In genomic region chr18:23452728-23453656, GRCh38 we compare ENCODE assay signal across 8 cellular contexts. TPM values are rescaled to one million over a fixed set of nuclear protein-coding genes. Genes with fewer than 3 reads are reported as not detected.
DNase-seq lines count a peak whose midpoint lies in the region; ATAC-seq and TF ChIP-seq lines count a peak whose summit lies in the region.

Gene RIOK3, plus strand, starts transcription at chr18:23453287. Its CDS starts 153 bp downstream, at chr18:23453440.

- CTCF ChIA-PET in naive thymus-derived CD4-positive, alpha-beta T cell (lab: Charles Lee) = interaction anchor here (0.6 to 0.9 kb wide), 3 partner anchors 55 to 229 kb away, joined by 3 to 8 read pairs (median 5); no protein-coding TSS in a partner anchor

- H3K9me3 ChIP-seq in DOHH2 (ENCODE audit: control insufficient read depth, insufficient read depth, low read length) = no peaks in the 10 kb centered on the region
- H3K9me3 ChIP-seq in naive thymus-derived CD4-positive, alpha-beta T cell (ENCODE audit: control insufficient read depth in 2 of 3, low read length in 3 of 3) = no peaks in the 10 kb centered on the region

- H3K27me3 Mint-ChIP-seq in GM23338 (ENCODE audit: insufficient read depth, low read depth, poor library complexity) = peaks cover 2% of the 10 kb centered on the region
- peaks cover 0 to 7% (median 0%) of the 10 kb centered on the region in 5 donors for H3K27me3 Mint-ChIP-seq in naive thymus-derived CD4-positive, alpha-beta T cell
- no peaks in the 10 kb centered on the region for H3K27me3 Mint-ChIP-seq in stimulated activated naive B cell treated with anti-CD40 and anti-IgM and Interleukin-4, amounts not matched to agents 10 μg/mL and 1 μg/mL and 100 μg/mL, for 72 hours

- no peaks in the 10 kb centered on the region; the same call in 2 of the 3 replicates for H3K9me3 Mint-ChIP-seq in GM23338
- peaks cover 0 to 3% (median 0%) of the 10 kb centered on the region in 11 donors for H3K9me3 Mint-ChIP-seq in naive thymus-derived CD4-positive, alpha-beta T cell
- H3K9me3 Mint-ChIP-seq in stimulated activated naive B cell treated with anti-CD40 and anti-IgM and Interleukin-4, amounts not matched to agents 10 μg/mL and 1 μg/mL and 100 μg/mL, for 72 hours = peaks cover 0 to 1% of the 10 kb centered on the region in 2 donors

- H3K4me1 Mint-ChIP-seq in GM23338 = peaks cover 11% of the 10 kb centered on the region
- H3K4me1 Mint-ChIP-seq in naive thymus-derived CD4-positive, alpha-beta T cell = peaks cover 22 to 55% (median 47%) of the 10 kb centered on the region in 7 donors
- H3K4me1 Mint-ChIP-seq in stimulated activated naive B cell treated with anti-CD40 and anti-IgM and Interleukin-4, amounts not matched to agents 10 μg/mL and 1 μg/mL and 100 μg/mL, for 72 hours = peaks cover 22 to 50% of the 10 kb centered on the region in 2 donors

- H3K36me3 ChIP-seq in DOHH2 (ENCODE audit: control insufficient read depth, low read length) = peaks cover 15% of the 10 kb centered on the region
- no peaks in the 10 kb centered on the region for H3K36me3 ChIP-seq in GM23338 (ENCODE audit: insufficient read depth)
- H3K36me3 ChIP-seq in naive thymus-derived CD4-positive, alpha-beta T cell (ENCODE audit: control insufficient read depth in 2 of 3, insufficient read depth in 3 of 3, low read length in 3 of 3) = peaks cover 0 to 10% (median 0%) of the 10 kb centered on the region in 3 experiments

- intact Hi-C loops in naive thymus-derived CD4-positive, alpha-beta T cell (cut with micrococcal nuclease) = loop anchor here (1.0 to 5.0 kb wide), 9 partner anchors 15 to 1841 kb away; partner anchors contain the start of genes NPC1 (in 2 of the 2), RMC1 (in 2 of the 2), RBBP8 (in 1 of the 2) and SNRPD1 (in 1 of the 2)

- peak; percentile 99 for DNase-seq in GM23338 (ENCODE audit: low spot score)
- DNase-seq in LHCN-M2 (ENCODE audit: low read depth) = peak; percentile 97
- peak; percentile 99 for DNase-seq in RPMI8226
- DNase-seq in activated T-helper 1 cell treated with anti-CD3 and anti-CD28 coated beads, Interleukin-2, amount 50 U/mL, for 16 hours (ENCODE audit: low read depth in 1 of 2, low spot score in 1 of 2) = peak; percentile 74 to 81
- DNase-seq in fibroblast of gingiva (ENCODE audit: low read depth) = peak; percentile 97
- DNase-seq in naive thymus-derived CD4-positive, alpha-beta T cell = peak; percentile 68 to 96 (median 74)
- peak; percentile 97 for DNase-seq in stimulated activated naive B cell treated with anti-CD40 and anti-IgM and Interleukin-4, amounts not matched to agents 10 μg/mL and 1 μg/mL and 100 μg/mL, for 72 hours

- TF ChIP-seq CTCF in DOHH2 (IDR thresholded peaks at IDR 0.05; ENCODE audit: low read depth, low read length, poor library complexity, severe bottlenecking) (no peak), GM23338 (conservative IDR thresholded peaks at IDR 0.05; ENCODE audit: low read depth in 2 of 2) (no peak)

- peak within 1 kb of the TSS; percentile 99 for H3K4me2 ChIP-seq in DOHH2 (ENCODE audit: low read length)
- H3K4me2 ChIP-seq in GM23338 = peak within 1 kb of the TSS; percentile 80

- peak; percentile 99 for ATAC-seq in GM23338
- ATAC-seq in naive thymus-derived CD4-positive, alpha-beta T cell = peak; percentile 97
- peak; percentile 98 to 99 for ATAC-seq in stimulated activated naive B cell treated with anti-CD40 and anti-IgM and Interleukin-4, amounts not matched to agents 10 μg/mL and 1 μg/mL and 100 μg/mL, for 72 hours (replicated peaks)

- H3K4me3 ChIP-seq in DOHH2 (ENCODE audit: low read length) (peak within 1 kb of the TSS; percentile 83), GM23338 (peak within 1 kb of the TSS; percentile 98)
- peak within 1 kb of the TSS; percentile 82 for H3K4me3 ChIP-seq in naive thymus-derived CD4-positive, alpha-beta T cell (ENCODE audit: low read length)

- H3K4me3 Mint-ChIP-seq in GM23338 = peak within 1 kb of the TSS; percentile 100
- H3K4me3 Mint-ChIP-seq in naive thymus-derived CD4-positive, alpha-beta T cell = peak within 1 kb of the TSS; percentile 92 to 100 (median 98)
- H3K4me3 Mint-ChIP-seq in stimulated activated naive B cell treated with anti-CD40 and anti-IgM and Interleukin-4, amounts not matched to agents 10 μg/mL and 1 μg/mL and 100 μg/mL, for 72 hours = peak within 1 kb of the TSS; percentile 99 to 100

- H3K79me2 ChIP-seq in DOHH2 (ENCODE audit: control insufficient read depth, low read length) (peaks cover 52% of the 10 kb centered on the region), GM23338 (replicated peaks; ENCODE audit: insufficient read depth) (peaks cover 48% of the 10 kb centered on the region)

- H3K27me3 ChIP-seq in DOHH2 (ENCODE audit: control insufficient read depth, low read length) (no peaks in the 10 kb centered on the region), GM23338 (ENCODE audit: insufficient read depth) (no peaks in the 10 kb centered on the region)
- H3K27me3 ChIP-seq in naive thymus-derived CD4-positive, alpha-beta T cell (ENCODE audit: control insufficient read depth in 2 of 2, insufficient read depth in 2 of 2, low read length in 2 of 2) = no peaks in the 10 kb centered on the region

- H3K4me1 ChIP-seq in DOHH2 (ENCODE audit: control insufficient read depth, low read length) (peaks cover 35% of the 10 kb centered on the region), GM23338 (ENCODE audit: insufficient read depth) (0 out of 2 replicates have a peak, but pooled peaks cover 5% of the 10 kb centered on the region)
- peaks cover 13 to 25% of the 10 kb centered on the region in 2 donors for H3K4me1 ChIP-seq in naive thymus-derived CD4-positive, alpha-beta T cell (ENCODE audit: control insufficient read depth in 2 of 2, insufficient read depth in 2 of 2, low read length in 2 of 2)

- peak within 1 kb of the TSS; percentile 25; the same call in 1 of the 2 replicates for H3K27ac Mint-ChIP-seq in GM23338
- peak within 1 kb of the TSS; percentile 91 to 99 (median 96) for H3K27ac Mint-ChIP-seq in naive thymus-derived CD4-positive, alpha-beta T cell
- peak within 1 kb of the TSS; percentile 99 for H3K27ac Mint-ChIP-seq in stimulated activated naive B cell treated with anti-CD40 and anti-IgM and Interleukin-4, amounts not matched to agents 10 μg/mL and 1 μg/mL and 100 μg/mL, for 72 hours

- POLR2A ChIA-PET in naive thymus-derived CD4-positive, alpha-beta T cell (lab: Charles Lee) = interaction anchor here (0.6 to 2.5 kb wide), 7 partner anchors 10 to 50 kb away, joined by 3 to 11 read pairs (median 4); partner anchors contain the start of gene RMC1

- H3K36me3 Mint-ChIP-seq in GM23338 (ENCODE audit: low read depth) = no peaks in the 10 kb centered on the region
- peaks cover 0 to 8% (median 3%) of the 10 kb centered on the region in 5 donors for H3K36me3 Mint-ChIP-seq in naive thymus-derived CD4-positive, alpha-beta T cell
- H3K36me3 Mint-ChIP-seq in stimulated activated naive B cell treated with anti-CD40 and anti-IgM and Interleukin-4, amounts not matched to agents 10 μg/mL and 1 μg/mL and 100 μg/mL, for 72 hours = peaks cover 9 to 10% of the 10 kb centered on the region in 2 donors

- H2AFZ ChIP-seq in GM23338 = peak within 1 kb of the TSS; percentile 60; the same call in 1 of the 2 replicates

- H3K27ac ChIP-seq in DOHH2 (ENCODE audit: low read depth, low read length) (peak within 1 kb of the TSS; percentile 59), GM23338 (ENCODE audit: low read depth) (peak within 1 kb of the TSS; percentile 62)
- H3K27ac ChIP-seq in naive thymus-derived CD4-positive, alpha-beta T cell (ENCODE audit: low read depth, low read length) = peak within 1 kb of the TSS; percentile 90

- H3F3A ChIP-seq in DOHH2 (ENCODE audit: control insufficient read depth, insufficient read depth) (peaks cover 5% of the 10 kb centered on the region; the same call in 1 of the 2 replicates), GM23338 (replicated peaks; ENCODE audit: low read depth) (no peaks in the 10 kb centered on the region)

- H4K20me1 ChIP-seq in DOHH2 (ENCODE audit: control insufficient read depth, insufficient read depth, low read depth, low read length) (peaks cover 6% of the 10 kb centered on the region; the same call in 1 of the 2 replicates), GM23338 (replicated peaks; ENCODE audit: insufficient read depth) (0 out of 2 replicates have a peak, but pooled peaks cover 6% of the 10 kb centered on the region)

- H3K9me2 ChIP-seq in DOHH2 (replicated peaks; ENCODE audit: control insufficient read depth, low read length) (no peaks in the 10 kb centered on the region), GM23338 (ENCODE audit: insufficient read depth) (no peaks in the 10 kb centered on the region)

TF ChIP-seq in GM23338, 12 proteins besides CTCF, POLR2A, EP300 and RAD21:
- no peak for TF ChIP-seq ZNF114 (CRISPR knock-in tag; IDR thresholded peaks at IDR 0.05)
- TF ChIP-seq EZH2phosphoT487 (IDR thresholded peaks at IDR 0.05; ENCODE audit: unreplicated experiment) = no peak
- no peak for TF ChIP-seq STAT1 (IDR thresholded peaks at IDR 0.05; ENCODE audit: unreplicated experiment)
- TF ChIP-seq POLR2AphosphoS5 (IDR thresholded peaks at IDR 0.05; ENCODE audit: low read depth) = peak; percentile 63; the same call in 1 of the 2 replicates
- no peak for TF ChIP-seq EZH2 (IDR thresholded peaks at IDR 0.05; ENCODE audit: low read depth, unreplicated experiment)

RNA-seq across cellular contexts. Expression of gene RIOK3, which starts in this region (rescaled TPM):
- 22.1 and 23.7 TPM in 2 replicates for total RNA-seq in GM23338 (2014; rRNA removed; shearing (Covaris generic))
- polyA plus RNA-seq in GM23338 (2016; fragmentation: Nextera tagmentation; extraction: Ambion mirVana) = 20.8 and 22.7 TPM in 2 replicates
- total RNA-seq in LHCN-M2 (2014; rRNA removed) = 42.3 and 50.6 TPM in 2 replicates
- 36.6 TPM for polyA plus RNA-seq in LHCN-M2 (2012)
- total RNA-seq in naive thymus-derived CD4-positive, alpha-beta T cell = 100 to 1,000 TPM in 2 of 5 experiments, 10 to 100 TPM in 3; 74.0 to 153 (median 78.2) TPM
- 10 to 100 TPM; 31.3 to 34.3 TPM for polyA plus RNA-seq in naive thymus-derived CD4-positive, alpha-beta T cell

Comparison
In these comparisons a context has a peak if more than half of its experiments do, and no peak if none do; other contexts are left out.
1. Peak in every context shown above with its lines: DNase-seq, ATAC-seq, H3K4me3 ChIP-seq and H3K27ac ChIP-seq.
2. H3K27ac Mint-ChIP-seq: peak in every context shown above with its lines; median percentile 99 in stimulated activated naive B cell treated with anti-CD40 and anti-IgM and Interleukin-4, amounts not matched to agents 10 μg/mL and 1 μg/mL and 100 μg/mL, for 72 hours; 96 in naive thymus-derived CD4-positive, alpha-beta T cell; 25 in GM23338.